In the genomic region with DNA sequence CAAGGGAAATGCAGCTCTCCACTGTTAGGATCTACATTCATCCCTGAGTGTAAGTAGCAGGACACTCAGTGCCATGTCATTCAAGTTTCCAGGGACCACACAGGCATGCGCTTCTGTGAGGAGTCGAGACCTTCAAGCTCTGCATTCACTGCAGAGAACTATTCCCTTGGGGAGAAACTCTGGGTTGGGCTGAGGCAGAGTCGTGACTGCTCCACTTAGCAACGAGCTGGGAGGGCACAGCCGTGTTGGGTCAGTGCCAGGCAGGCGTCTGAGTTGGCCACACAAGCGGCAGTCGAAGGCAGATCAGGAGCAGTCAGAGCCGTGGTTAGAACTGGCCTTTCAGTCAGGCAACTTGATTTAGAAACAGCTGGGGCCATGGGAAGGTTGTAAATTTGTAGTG, we compare ENCODE assay signal across 2 cellular contexts.
TF ChIP-seq lines count a peak whose summit lies in the region.

No MANE protein-coding gene starts in this region.

TF ChIP-seq in IMR-90, 13 proteins besides CTCF, POLR2A, EP300 and RAD21 (continued from another document):
- TF ChIP-seq, protein P1, sequence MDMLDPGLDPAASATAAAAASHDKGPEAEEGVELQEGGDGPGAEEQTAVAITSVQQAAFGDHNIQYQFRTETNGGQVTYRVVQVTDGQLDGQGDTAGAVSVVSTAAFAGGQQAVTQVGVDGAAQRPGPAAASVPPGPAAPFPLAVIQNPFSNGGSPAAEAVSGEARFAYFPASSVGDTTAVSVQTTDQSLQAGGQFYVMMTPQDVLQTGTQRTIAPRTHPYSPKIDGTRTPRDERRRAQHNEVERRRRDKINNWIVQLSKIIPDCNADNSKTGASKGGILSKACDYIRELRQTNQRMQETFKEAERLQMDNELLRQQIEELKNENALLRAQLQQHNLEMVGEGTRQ (IDR thresholded peaks at IDR 0.05; ENCODE audit: low read depth, low read length): no peak
- TF ChIP-seq FOS (IDR thresholded peaks at IDR 0.05; ENCODE audit: low read depth, low read length): no peak
- TF ChIP-seq MXI1 (IDR thresholded peaks at IDR 0.05; ENCODE audit: borderline replicate concordance, low read depth, low read length): no peak
- no peak for TF ChIP-seq BHLHE40 (IDR thresholded peaks at IDR 0.05; ENCODE audit: low read depth, low read length)
- no peak for TF ChIP-seq SMC3 (IDR thresholded peaks at IDR 0.05; ENCODE audit: low read depth, low read length)
- TF ChIP-seq NFE2L2 (IDR thresholded peaks at IDR 0.05; ENCODE audit: low read depth, low read length): no peak
- TF ChIP-seq CEBPB (IDR thresholded peaks at IDR 0.05; ENCODE audit: low read depth, low read length): no peak
- TF ChIP-seq RFX5 (IDR thresholded peaks at IDR 0.05; ENCODE audit: low read depth, low read length): no peak
- TF ChIP-seq, protein P2, sequence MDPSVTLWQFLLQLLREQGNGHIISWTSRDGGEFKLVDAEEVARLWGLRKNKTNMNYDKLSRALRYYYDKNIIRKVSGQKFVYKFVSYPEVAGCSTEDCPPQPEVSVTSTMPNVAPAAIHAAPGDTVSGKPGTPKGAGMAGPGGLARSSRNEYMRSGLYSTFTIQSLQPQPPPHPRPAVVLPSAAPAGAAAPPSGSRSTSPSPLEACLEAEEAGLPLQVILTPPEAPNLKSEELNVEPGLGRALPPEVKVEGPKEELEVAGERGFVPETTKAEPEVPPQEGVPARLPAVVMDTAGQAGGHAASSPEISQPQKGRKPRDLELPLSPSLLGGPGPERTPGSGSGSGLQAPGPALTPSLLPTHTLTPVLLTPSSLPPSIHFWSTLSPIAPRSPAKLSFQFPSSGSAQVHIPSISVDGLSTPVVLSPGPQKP (IDR thresholded peaks at IDR 0.05; ENCODE audit: borderline replicate concordance, low read depth, low read length): no peak

TF ChIP-seq in WTC11, 78 proteins besides CTCF, POLR2A, EP300 and RAD21 (continued from another document):
- TF ChIP-seq, protein P3, sequence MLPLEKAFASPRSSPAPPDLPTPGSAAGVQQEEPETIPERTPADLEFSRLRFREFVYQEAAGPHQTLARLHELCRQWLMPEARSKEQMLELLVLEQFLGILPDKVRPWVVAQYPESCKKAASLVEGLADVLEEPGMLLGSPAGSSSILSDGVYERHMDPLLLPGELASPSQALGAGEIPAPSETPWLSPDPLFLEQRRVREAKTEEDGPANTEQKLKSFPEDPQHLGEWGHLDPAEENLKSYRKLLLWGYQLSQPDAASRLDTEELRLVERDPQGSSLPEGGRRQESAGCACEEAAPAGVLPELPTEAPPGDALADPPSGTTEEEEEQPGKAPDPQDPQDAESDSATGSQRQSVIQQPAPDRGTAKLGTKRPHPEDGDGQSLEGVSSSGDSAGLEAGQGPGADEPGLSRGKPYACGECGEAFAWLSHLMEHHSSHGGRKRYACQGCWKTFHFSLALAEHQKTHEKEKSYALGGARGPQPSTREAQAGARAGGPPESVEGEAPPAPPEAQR (CRISPR knock-in tag; IDR thresholded peaks at IDR 0.05): no peak
- TF ChIP-seq RORB (CRISPR knock-in tag; IDR thresholded peaks at IDR 0.05): no peak
- TF ChIP-seq NFATC4 (CRISPR knock-in tag; IDR thresholded peaks at IDR 0.05): no peak
- TF ChIP-seq ZNF232 (CRISPR knock-in tag; IDR thresholded peaks at IDR 0.05): no peak
- TF ChIP-seq, protein P4, sequence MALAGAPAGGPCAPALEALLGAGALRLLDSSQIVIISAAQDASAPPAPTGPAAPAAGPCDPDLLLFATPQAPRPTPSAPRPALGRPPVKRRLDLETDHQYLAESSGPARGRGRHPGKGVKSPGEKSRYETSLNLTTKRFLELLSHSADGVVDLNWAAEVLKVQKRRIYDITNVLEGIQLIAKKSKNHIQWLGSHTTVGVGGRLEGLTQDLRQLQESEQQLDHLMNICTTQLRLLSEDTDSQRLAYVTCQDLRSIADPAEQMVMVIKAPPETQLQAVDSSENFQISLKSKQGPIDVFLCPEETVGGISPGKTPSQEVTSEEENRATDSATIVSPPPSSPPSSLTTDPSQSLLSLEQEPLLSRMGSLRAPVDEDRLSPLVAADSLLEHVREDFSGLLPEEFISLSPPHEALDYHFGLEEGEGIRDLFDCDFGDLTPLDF (CRISPR knock-in tag; IDR thresholded peaks at IDR 0.05): no peak
- no peak for TF ChIP-seq ZNF317 (CRISPR knock-in tag; IDR thresholded peaks at IDR 0.05; ENCODE audit: borderline replicate concordance, low read depth)
- TF ChIP-seq, protein P5, sequence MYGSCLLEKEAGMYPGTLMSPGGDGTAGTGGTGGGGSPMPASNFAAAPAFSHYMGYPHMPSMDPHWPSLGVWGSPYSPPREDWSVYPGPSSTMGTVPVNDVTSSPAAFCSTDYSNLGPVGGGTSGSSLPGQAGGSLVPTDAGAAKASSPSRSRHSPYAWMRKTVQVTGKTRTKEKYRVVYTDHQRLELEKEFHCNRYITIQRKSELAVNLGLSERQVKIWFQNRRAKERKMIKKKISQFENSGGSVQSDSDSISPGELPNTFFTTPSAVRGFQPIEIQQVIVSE (CRISPR knock-in tag; IDR thresholded peaks at IDR 0.05; ENCODE audit: borderline replicate concordance): no peak
- TF ChIP-seq, protein P6, sequence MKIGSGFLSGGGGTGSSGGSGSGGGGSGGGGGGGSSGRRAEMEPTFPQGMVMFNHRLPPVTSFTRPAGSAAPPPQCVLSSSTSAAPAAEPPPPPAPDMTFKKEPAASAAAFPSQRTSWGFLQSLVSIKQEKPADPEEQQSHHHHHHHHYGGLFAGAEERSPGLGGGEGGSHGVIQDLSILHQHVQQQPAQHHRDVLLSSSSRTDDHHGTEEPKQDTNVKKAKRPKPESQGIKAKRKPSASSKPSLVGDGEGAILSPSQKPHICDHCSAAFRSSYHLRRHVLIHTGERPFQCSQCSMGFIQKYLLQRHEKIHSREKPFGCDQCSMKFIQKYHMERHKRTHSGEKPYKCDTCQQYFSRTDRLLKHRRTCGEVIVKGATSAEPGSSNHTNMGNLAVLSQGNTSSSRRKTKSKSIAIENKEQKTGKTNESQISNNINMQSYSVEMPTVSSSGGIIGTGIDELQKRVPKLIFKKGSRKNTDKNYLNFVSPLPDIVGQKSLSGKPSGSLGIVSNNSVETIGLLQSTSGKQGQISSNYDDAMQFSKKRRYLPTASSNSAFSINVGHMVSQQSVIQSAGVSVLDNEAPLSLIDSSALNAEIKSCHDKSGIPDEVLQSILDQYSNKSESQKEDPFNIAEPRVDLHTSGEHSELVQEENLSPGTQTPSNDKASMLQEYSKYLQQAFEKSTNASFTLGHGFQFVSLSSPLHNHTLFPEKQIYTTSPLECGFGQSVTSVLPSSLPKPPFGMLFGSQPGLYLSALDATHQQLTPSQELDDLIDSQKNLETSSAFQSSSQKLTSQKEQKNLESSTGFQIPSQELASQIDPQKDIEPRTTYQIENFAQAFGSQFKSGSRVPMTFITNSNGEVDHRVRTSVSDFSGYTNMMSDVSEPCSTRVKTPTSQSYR (CRISPR knock-in tag; IDR thresholded peaks at IDR 0.05): no peak
- TF ChIP-seq ELF4 (CRISPR knock-in tag; IDR thresholded peaks at IDR 0.05; ENCODE audit: low read depth): no peak
- no peak for TF ChIP-seq GABPB1 (CRISPR knock-in tag; IDR thresholded peaks at IDR 0.05)
- TF ChIP-seq, protein P7, sequence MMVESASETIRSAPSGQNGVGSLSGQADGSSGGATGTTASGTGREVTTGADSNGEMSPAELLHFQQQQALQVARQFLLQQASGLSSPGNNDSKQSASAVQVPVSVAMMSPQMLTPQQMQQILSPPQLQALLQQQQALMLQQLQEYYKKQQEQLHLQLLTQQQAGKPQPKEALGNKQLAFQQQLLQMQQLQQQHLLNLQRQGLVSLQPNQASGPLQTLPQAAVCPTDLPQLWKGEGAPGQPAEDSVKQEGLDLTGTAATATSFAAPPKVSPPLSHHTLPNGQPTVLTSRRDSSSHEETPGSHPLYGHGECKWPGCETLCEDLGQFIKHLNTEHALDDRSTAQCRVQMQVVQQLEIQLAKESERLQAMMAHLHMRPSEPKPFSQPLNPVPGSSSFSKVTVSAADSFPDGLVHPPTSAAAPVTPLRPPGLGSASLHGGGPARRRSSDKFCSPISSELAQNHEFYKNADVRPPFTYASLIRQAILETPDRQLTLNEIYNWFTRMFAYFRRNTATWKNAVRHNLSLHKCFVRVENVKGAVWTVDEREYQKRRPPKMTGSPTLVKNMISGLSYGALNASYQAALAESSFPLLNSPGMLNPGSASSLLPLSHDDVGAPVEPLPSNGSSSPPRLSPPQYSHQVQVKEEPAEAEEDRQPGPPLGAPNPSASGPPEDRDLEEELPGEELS (CRISPR knock-in tag; IDR thresholded peaks at IDR 0.05): no peak
- TF ChIP-seq, protein P8, sequence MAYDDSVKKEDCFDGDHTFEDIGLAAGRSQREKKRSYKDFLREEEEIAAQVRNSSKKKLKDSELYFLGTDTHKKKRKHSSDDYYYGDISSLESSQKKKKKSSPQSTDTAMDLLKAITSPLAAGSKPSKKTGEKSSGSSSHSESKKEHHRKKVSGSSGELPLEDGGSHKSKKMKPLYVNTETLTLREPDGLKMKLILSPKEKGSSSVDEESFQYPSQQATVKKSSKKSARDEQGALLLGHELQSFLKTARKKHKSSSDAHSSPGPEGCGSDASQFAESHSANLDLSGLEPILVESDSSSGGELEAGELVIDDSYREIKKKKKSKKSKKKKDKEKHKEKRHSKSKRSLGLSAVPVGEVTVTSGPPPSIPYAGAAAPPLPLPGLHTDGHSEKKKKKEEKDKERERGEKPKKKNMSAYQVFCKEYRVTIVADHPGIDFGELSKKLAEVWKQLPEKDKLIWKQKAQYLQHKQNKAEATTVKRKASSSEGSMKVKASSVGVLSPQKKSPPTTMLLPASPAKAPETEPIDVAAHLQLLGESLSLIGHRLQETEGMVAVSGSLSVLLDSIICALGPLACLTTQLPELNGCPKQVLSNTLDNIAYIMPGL (CRISPR knock-in tag; IDR thresholded peaks at IDR 0.05): no peak
- no peak for TF ChIP-seq ZNF423 (CRISPR knock-in tag; IDR thresholded peaks at IDR 0.05)
- TF ChIP-seq, protein P9, sequence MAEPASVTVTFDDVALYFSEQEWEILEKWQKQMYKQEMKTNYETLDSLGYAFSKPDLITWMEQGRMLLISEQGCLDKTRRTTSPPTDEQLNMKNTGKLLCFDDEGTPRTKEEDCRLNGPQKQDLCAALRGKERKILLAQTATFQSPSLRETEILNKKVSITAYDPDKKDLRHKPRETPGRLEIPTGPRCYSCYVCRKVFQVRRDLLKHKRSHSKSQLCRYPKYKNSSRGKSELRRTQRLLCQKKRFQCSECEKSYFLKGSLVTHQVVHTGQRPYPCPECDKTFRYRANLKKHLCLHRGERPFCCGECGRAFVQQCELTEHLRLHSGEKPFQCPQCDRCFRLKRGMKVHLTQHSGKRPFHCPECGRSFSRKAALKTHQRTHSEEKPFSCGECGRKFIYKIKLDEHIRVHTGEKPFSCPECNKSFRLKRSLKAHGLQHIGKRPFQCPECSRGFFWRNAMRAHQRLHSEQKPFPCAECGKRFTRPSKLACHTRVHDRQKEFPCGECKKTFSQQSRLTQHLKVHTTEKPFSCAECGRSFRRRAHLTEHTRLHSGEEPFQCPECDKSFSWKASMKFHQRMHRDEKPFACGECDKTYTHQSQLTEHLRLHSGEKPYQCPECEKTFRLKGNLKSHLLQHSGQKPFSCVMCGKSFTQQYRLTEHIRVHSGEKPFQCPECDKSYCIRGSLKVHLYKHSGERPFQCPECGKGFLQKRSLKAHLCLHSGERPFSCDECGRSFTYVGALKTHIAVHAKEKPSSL (CRISPR knock-in tag; conservative IDR thresholded peaks at IDR 0.05): no peak
